In the genomic region with DNA sequence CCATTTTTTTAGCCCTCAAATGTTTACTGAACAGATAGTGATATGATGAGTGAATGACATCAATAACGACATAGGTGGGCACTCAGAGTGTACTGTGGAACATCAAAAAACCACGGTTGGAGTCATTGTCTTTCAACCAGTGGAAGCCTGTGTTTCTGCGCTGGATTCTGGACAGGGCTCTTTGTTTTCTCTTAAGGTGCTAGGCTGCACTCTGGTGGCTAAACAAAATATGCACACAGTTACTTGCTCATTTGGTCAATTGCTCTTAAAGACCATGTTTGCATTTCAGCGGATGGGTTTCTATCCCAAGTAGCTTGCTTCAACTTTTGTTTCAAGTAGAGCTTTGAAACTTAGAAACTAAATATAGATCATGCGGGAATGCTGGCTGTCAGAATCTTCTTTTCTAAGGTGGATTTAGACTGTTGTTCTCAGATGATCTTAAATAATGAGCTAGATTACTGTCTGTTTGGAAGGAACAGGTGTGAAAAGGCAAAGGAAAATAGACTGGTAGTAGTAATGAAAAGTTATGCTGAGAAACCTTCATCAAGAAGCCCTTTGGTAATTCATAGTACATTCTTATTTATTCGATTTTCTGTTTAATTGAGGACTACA, we compare ENCODE assay signal across 8 cellular contexts. TPM values are rescaled to one million over a fixed set of nuclear protein-coding genes. Genes with fewer than 3 reads are reported as not detected.
DNase-seq lines count a peak whose midpoint lies in the region; ATAC-seq and TF ChIP-seq lines count a peak whose summit lies in the region.

No MANE protein-coding gene starts in this region.

- no peak overlapping the region for H3K27ac Mint-ChIP-seq in T-helper 2 cell treated with Interferon-gamma antibody and Interleukin-4, amounts not matched to agents 5 μg/mL and 100 μg/mL, for 36 hours
- H3K27ac Mint-ChIP-seq in central memory CD8-positive, alpha-beta T cell (ENCODE audit: low read depth), result no peak overlapping the region

- ATAC-seq in GM18858 (IDR thresholded peaks at IDR 0.05; ENCODE audit: unreplicated experiment) (peak; percentile 82), HG03045 (IDR thresholded peaks at IDR 0.05; ENCODE audit: unreplicated experiment) (peak; percentile 87), left colon (peak; percentile 90)
- no peak for ATAC-seq in central memory CD8-positive, alpha-beta T cell (replicated peaks; ENCODE audit: extremely low read depth, poor library complexity, severe bottlenecking)

- H3K4me3 ChIP-seq in BJ (ENCODE audit: low read depth, low read length), result no peak overlapping the region

- H3K4me1 Mint-ChIP-seq in T-helper 2 cell treated with Interferon-gamma antibody and Interleukin-4, amounts not matched to agents 5 μg/mL and 100 μg/mL, for 36 hours (ENCODE audit: low read depth), result no peaks in the 10 kb centered on the region
- H3K4me1 Mint-ChIP-seq in central memory CD8-positive, alpha-beta T cell, result no peaks in the 10 kb centered on the region

- H3K9me3 Mint-ChIP-seq in T-helper 2 cell treated with Interferon-gamma antibody and Interleukin-4, amounts not matched to agents 5 μg/mL and 100 μg/mL, for 36 hours, result no peaks in the 10 kb centered on the region
- H3K9me3 Mint-ChIP-seq in central memory CD8-positive, alpha-beta T cell, result no peaks in the 10 kb centered on the region

- POLR2A ChIA-PET in BJ (lab: Charles Lee), result no interaction called here

- H3K27me3 ChIP-seq in BJ (ENCODE audit: control insufficient read depth, insufficient read depth, low read length), result no peaks in the 10 kb centered on the region; the same call in 1 of the 2 replicates

- no peaks in the 10 kb centered on the region for H3K36me3 Mint-ChIP-seq in T-helper 2 cell treated with Interferon-gamma antibody and Interleukin-4, amounts not matched to agents 5 μg/mL and 100 μg/mL, for 36 hours (ENCODE audit: low read depth)
- peaks cover 3% of the 10 kb centered on the region for H3K36me3 Mint-ChIP-seq in central memory CD8-positive, alpha-beta T cell (ENCODE audit: insufficient read depth)

- DNase-seq in BJ (ENCODE audit: low read depth) (no peak), NCI-H2029 treated with DMSO at 0.1 percent for 48 hours (lab: John Stamatoyannopoulos, UW) (peak; percentile 76), left colon (peak; percentile 47 to 48)
- DNase-seq in T-helper 2 cell treated with Interferon-gamma antibody and Interleukin-4, amounts not matched to agents 5 μg/mL and 100 μg/mL, for 36 hours (ENCODE audit: low spot score), result peak; percentile 18
- DNase-seq in central memory CD8-positive, alpha-beta T cell (ENCODE audit: low spot score in 2 of 2), result peak; percentile 19 to 21
- peak; percentile 13 to 23 (median 22) for DNase-seq in stimulated activated CD4-positive, alpha-beta T cell treated with anti-CD3 and anti-CD28 coated beads, TNF-alpha, amount 100 ng/mL, for 48 hours (ENCODE audit: low read depth in 3 of 3)

- no peaks in the 10 kb centered on the region for H3K36me3 ChIP-seq in BJ (ENCODE audit: control insufficient read depth, insufficient read depth, low read length)

- no peaks in the 10 kb centered on the region for H3K27me3 Mint-ChIP-seq in T-helper 2 cell treated with Interferon-gamma antibody and Interleukin-4, amounts not matched to agents 5 μg/mL and 100 μg/mL, for 36 hours (ENCODE audit: low read depth)
- H3K27me3 Mint-ChIP-seq in central memory CD8-positive, alpha-beta T cell, result peaks cover 4% of the 10 kb centered on the region

- H3K4me3 Mint-ChIP-seq in T-helper 2 cell treated with Interferon-gamma antibody and Interleukin-4, amounts not matched to agents 5 μg/mL and 100 μg/mL, for 36 hours, result no peak overlapping the region
- H3K4me3 Mint-ChIP-seq in central memory CD8-positive, alpha-beta T cell, result no peak overlapping the region

- CTCF ChIA-PET in BJ (lab: Yijun Ruan, JAX), result interaction anchor here (0.6 to 2.5 kb wide), 16 partner anchors 9 to 1054 kb away, joined by 3 to 28 read pairs (median 4); no protein-coding TSS in a partner anchor

- peak; percentile 74 for TF ChIP-seq CTCF in BJ (IDR thresholded peaks at IDR 0.05; ENCODE audit: insufficient read depth, low read depth, low read length)

- intact Hi-C loops in left colon (cut with DNase I, micrococcal nuclease), result loop anchor here in 1 of 2 donors (5.0 kb wide), 1 partner anchor 1053 kb away; no protein-coding TSS in a partner anchor

RNA-seq across cellular contexts. Expression of gene LYPD6B, which starts 48.5 kb away (rescaled TPM):
- 19.1 and 26.4 TPM in 2 replicates for polyA plus RNA-seq in BJ (2011; rRNA removed)
- 4.8 and 10.6 TPM in 2 replicates for polyA minus RNA-seq in BJ (2011; rRNA and poly(A)+ RNA removed)
- 1 to 10 TPM; 1.7 to 7.0 TPM for total RNA-seq in left colon
